ENCODE assay signal across 9 cellular contexts in genomic region chr19:51018745-51019543, GRCh38. TPM values are rescaled to one million over a fixed set of nuclear protein-coding genes. Genes with fewer than 3 reads are reported as not detected.
DNase-seq lines count a peak whose midpoint lies in the region; ATAC-seq and TF ChIP-seq lines count a peak whose summit lies in the region.
"Had no signal": no experiment of that assay in that cellular context is flagged by ENCODE, and none has a peak within 500 bp of the region (broad histone marks: within the 10 kb centered on the region; RNA-seq: fewer than 3 reads in every experiment).

No MANE protein-coding gene starts in this region.

- H3K36me3 ChIP-seq in colonic mucosa: no peaks in the 10 kb centered on the region

- H3K9me3 Mint-ChIP-seq in stimulated activated naive CD8-positive, alpha-beta T cell treated with anti-CD3 and anti-CD28 coated beads, Interleukin-15, Interleukin-2, amounts not matched to agents 100 ng/mL and 50 ng/mL, for 24 hours: no peaks in the 10 kb centered on the region
- H3K9me3 Mint-ChIP-seq in memory B cell: peaks cover 3% of the 10 kb centered on the region

- in situ Hi-C loops in ACHN (cut with HindIII; ENCODE audit: low pct_ligation_motif_present, low pct_unique_long_range_greater_than_20kb, low sequenced_read_pairs): no loop called here

- H3K27me3 ChIP-seq in colonic mucosa: peaks cover 26% of the 10 kb centered on the region

- ATAC-seq in stimulated activated naive CD8-positive, alpha-beta T cell treated with anti-CD3 and anti-CD28 coated beads, Interleukin-15, Interleukin-2, amounts not matched to agents 100 U/mL and 50 U/mL, for 24 hours: no peak
- ATAC-seq in memory B cell (ENCODE audit: low read depth) (no peak), GM21529 (IDR thresholded peaks at IDR 0.05; ENCODE audit: unreplicated experiment) (no peak), GM21526 (IDR thresholded peaks at IDR 0.05; ENCODE audit: low FRiP score, unreplicated experiment) (no peak), HG03159 (IDR thresholded peaks at IDR 0.05; ENCODE audit: unreplicated experiment) (no peak)

- peaks cover 7% of the 10 kb centered on the region for H3K4me1 ChIP-seq in colonic mucosa

- no peak overlapping the region for H3K9ac ChIP-seq in colonic mucosa (ENCODE audit: low read depth in 2 of 2, low read length in 2 of 2)

- H3K27ac Mint-ChIP-seq in stimulated activated naive CD8-positive, alpha-beta T cell treated with anti-CD3 and anti-CD28 coated beads, Interleukin-15, Interleukin-2, amounts not matched to agents 100 ng/mL and 50 ng/mL, for 24 hours: no peak overlapping the region
- H3K27ac Mint-ChIP-seq in memory B cell: no peak overlapping the region

- H3K4me1 Mint-ChIP-seq in stimulated activated naive CD8-positive, alpha-beta T cell treated with anti-CD3 and anti-CD28 coated beads, Interleukin-15, Interleukin-2, amounts not matched to agents 100 ng/mL and 50 ng/mL, for 24 hours (ENCODE audit: low read depth): peaks cover 15% of the 10 kb centered on the region
- H3K4me1 Mint-ChIP-seq in memory B cell: peaks cover 13% of the 10 kb centered on the region

- H3K27ac ChIP-seq in colonic mucosa: no peak overlapping the region

- no peak for DNase-seq in stimulated activated naive CD8-positive, alpha-beta T cell treated with anti-CD3 and anti-CD28 coated beads, Interleukin-15, Interleukin-2, amounts not matched to agents 100 U/mL and 50 U/mL, for 24 hours
- no peak for DNase-seq in colonic mucosa
- DNase-seq in memory B cell (ENCODE audit: low spot score in 2 of 2): no peak
- DNase-seq in ACHN: no peak
- DNase-seq: activated effector memory CD4-positive, alpha-beta T cell treated with Interleukin-2 at 50 U/mL for 16 hours had no signal

- intact Hi-C loops in colonic mucosa (cut with DNase I): no loop called here

- peaks cover 78% of the 10 kb centered on the region for H3K27me3 Mint-ChIP-seq in stimulated activated naive CD8-positive, alpha-beta T cell treated with anti-CD3 and anti-CD28 coated beads, Interleukin-15, Interleukin-2, amounts not matched to agents 100 ng/mL and 50 ng/mL, for 24 hours
- H3K27me3 Mint-ChIP-seq in memory B cell: peaks cover 43% of the 10 kb centered on the region

- no peak for TF ChIP-seq CTCF in colonic mucosa (IDR thresholded peaks at IDR 0.05)

- no peaks in the 10 kb centered on the region for H3K36me3 Mint-ChIP-seq in stimulated activated naive CD8-positive, alpha-beta T cell treated with anti-CD3 and anti-CD28 coated beads, Interleukin-15, Interleukin-2, amounts not matched to agents 100 ng/mL and 50 ng/mL, for 24 hours (ENCODE audit: low read depth)
- peaks cover 7% of the 10 kb centered on the region for H3K36me3 Mint-ChIP-seq in memory B cell

- H3K4me3 Mint-ChIP-seq in stimulated activated naive CD8-positive, alpha-beta T cell treated with anti-CD3 and anti-CD28 coated beads, Interleukin-15, Interleukin-2, amounts not matched to agents 100 ng/mL and 50 ng/mL, for 24 hours: peak overlapping the region; percentile 24
- peak overlapping the region; percentile 62 for H3K4me3 Mint-ChIP-seq in memory B cell

- H3K4me3 ChIP-seq in colonic mucosa: peak overlapping the region; percentile 2

- H3K9me3 ChIP-seq in colonic mucosa: no peaks in the 10 kb centered on the region

RNA-seq across cellular contexts. Expression of gene KLK10, which starts 0.6 kb away (rescaled TPM):
- total RNA-seq in colonic mucosa: 1 to 10 TPM in 1 of 2 donors, under 1 TPM in 1; 0.40 to 1.1 TPM

RNA-seq across cellular contexts. Expression of gene KLK11, which starts 7.5 kb away (rescaled TPM):
- under 1 TPM; 0.88 to 0.94 TPM for total RNA-seq in colonic mucosa

RNA-seq across cellular contexts. Expression of gene KLK12, which starts 15.9 kb away (rescaled TPM):
- 1 to 10 TPM in 1 of 2 donors, under 1 TPM in 1; 0.64 to 1.4 TPM for total RNA-seq in colonic mucosa

RNA-seq across cellular contexts. Expression of gene KLK8, which starts 17.5 kb away (rescaled TPM):
- total RNA-seq in colonic mucosa: not detected

RNA-seq across cellular contexts. Expression of gene KLK7, which starts 35.2 kb away (rescaled TPM):
- not detected for total RNA-seq in colonic mucosa
